ENCODE assay signal across 1 cellular context in the genomic region with DNA sequence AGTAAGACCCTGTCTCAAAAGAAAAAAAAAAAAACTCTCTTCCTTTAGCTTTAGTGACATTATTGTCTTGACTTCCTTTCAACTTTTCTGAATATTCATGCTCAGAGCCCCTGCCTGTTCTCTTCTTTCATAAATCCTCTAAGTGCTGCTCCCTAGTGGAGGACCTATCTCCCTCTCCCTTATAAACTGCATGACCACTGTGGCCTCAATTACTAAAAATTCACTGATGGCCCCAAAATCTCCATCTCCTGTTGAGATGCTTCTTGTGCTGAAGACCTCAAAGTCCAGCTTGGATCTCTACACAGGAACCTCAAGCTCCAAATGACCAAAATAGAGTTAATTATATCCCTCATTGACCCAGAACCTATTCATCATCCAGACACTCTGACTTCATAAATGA.
TF ChIP-seq lines count a peak whose summit lies in the region.

No MANE protein-coding gene starts in this region.

TF ChIP-seq in GM12878, 131 proteins besides CTCF, POLR2A, EP300 and RAD21:
- TF ChIP-seq EZH2 (IDR thresholded peaks at IDR 0.05; ENCODE audit: borderline replicate concordance, control insufficient read depth, low read depth, low read length) = no peak
- peak; percentile 50; the same call in 1 of the 2 replicates for TF ChIP-seq SMC3 (IDR thresholded peaks at IDR 0.05; ENCODE audit: borderline replicate concordance, low read length)
- peak; percentile 42; the same call in 1 of the 3 replicates for TF ChIP-seq POU2F2 (IDR thresholded peaks at IDR 0.05; ENCODE audit: borderline replicate concordance, low read depth, low read length)
